Comparison of ENCODE assay signal across 1 cellular context in the genomic region with DNA sequence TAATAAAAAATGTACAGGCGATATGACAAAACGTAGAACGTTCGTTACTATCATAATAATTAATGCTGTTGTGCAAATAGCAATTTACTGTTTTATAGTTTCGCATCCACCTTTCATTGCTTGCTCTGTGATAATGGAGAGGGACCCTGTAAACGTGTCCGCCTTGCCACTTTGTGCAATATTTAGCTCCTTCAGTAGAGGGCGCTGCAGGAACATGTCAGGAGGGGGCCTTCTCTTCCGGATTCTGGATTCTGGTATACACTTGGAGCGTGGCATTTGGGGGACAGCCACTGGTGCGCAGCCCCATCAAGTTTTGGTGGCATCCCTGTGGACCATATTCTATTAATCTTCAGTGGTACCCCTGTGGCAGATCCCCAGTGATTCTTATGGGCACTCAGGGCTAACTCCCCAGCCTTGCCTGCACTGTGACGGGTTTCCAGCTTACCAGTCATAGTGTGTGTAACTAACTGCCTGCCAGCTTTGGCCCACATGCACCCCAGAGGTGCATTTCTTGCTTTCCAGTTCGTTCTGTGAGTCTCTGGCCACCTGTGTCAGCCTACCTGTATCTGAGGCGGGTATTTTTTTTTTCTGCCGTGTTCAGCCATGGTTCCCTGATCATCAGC.
TF ChIP-seq lines count a peak whose summit lies in the region.

No MANE protein-coding gene starts in this region.

TF ChIP-seq in HCT116, 20 proteins besides CTCF, POLR2A, EP300 and RAD21 (continued from another document):
- TF ChIP-seq, protein P1, sequence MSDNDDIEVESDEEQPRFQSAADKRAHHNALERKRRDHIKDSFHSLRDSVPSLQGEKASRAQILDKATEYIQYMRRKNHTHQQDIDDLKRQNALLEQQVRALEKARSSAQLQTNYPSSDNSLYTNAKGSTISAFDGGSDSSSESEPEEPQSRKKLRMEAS (IDR thresholded peaks at IDR 0.05): no peak
- TF ChIP-seq CBX3 (IDR thresholded peaks at IDR 0.05; ENCODE audit: low read depth) (no peak), EGR1 (IDR thresholded peaks at IDR 0.05; ENCODE audit: low read depth) (no peak)
